ENCODE assay signal across 24 cellular contexts in genomic region chr3:170599995-170600624, GRCh38.
"Had no signal": no experiment of that assay in that cellular context is flagged by ENCODE, and none has a peak within 500 bp of the region (broad histone marks: within the 10 kb centered on the region; RNA-seq: fewer than 3 reads in every experiment).

No MANE protein-coding gene starts in this region.

- H3K9me3 ChIP-seq: adrenal gland had no signal

- H3K36me3 ChIP-seq: adrenal gland had no signal

- H3K4me3 ChIP-seq: adrenal gland had no signal

- H3K27me3 ChIP-seq: adrenal gland had no signal

- DNase-seq: activated CD4-positive, alpha-beta memory T cell treated with anti-CD3 and anti-CD28 coated beads for 36 hours; activated CD4-positive, alpha-beta T cell treated with anti-CD3 and anti-CD28 coated beads, Interleukin-2, amount 10 ng/mL, durations not matched to agents 7 days and 5 days; activated CD4-positive, CD25-positive, alpha-beta regulatory T cell; activated gamma-delta T cell treated with Interleukin-2 at 50 U/mL for 16 hours; activated naive CD4-positive, alpha-beta T cell treated with anti-CD3 and anti-CD28 coated beads, Interleukin-2, amount 50 U/mL, for 16 hours; activated naive CD8-positive, alpha-beta T cell treated with anti-CD3 and anti-CD28 coated beads, Interleukin-2, amount 10 ng/mL, durations not matched to agents 7 days and 5 days; activated T-cell treated with anti-CD3 and anti-CD28 coated beads for 4 hours; activated T-cell treated with anti-CD3 and anti-CD28 coated beads, Interleukin-2, amount 50 U/mL, for 48 hours; adrenal gland; anterior cingulate cortex; cerebellar nuclear complex; KG1; MV-4-11; NCI-H1092 treated with DMSO at 0.1 percent for 48 hours; NCI-H1417 treated with DMSO at 0.1 percent for 48 hours; NCI-H1694; NCI-H2029; NCI-H2107; NCI-H446; NCI-H524; PC-3; SHP77; T-helper 17 cell; T-helper 9 cell had no signal

- H3K4me1 ChIP-seq: adrenal gland had no signal

- H3K27ac ChIP-seq: adrenal gland had no signal
